In genomic region chr12:27334052-27334720, GRCh38 we compare ENCODE assay signal across 9 cellular contexts. TPM values are rescaled to one million over a fixed set of nuclear protein-coding genes. Genes with fewer than 3 reads are reported as not detected.
DNase-seq lines count a peak whose midpoint lies in the region; FAIRE-seq lines count a peak whose summit lies in the region.
"Had no signal": no experiment of that assay in that cellular context is flagged by ENCODE, and none has a peak within 500 bp of the region (broad histone marks: within the 10 kb centered on the region; RNA-seq: fewer than 3 reads in every experiment).

No MANE protein-coding gene starts in this region.

- H3K4me1 ChIP-seq in NT2/D1 (ENCODE audit: insufficient read depth, insufficient read length) (no peaks in the 10 kb centered on the region), esophagus (ENCODE audit: control insufficient read depth in 2 of 2, insufficient read depth in 2 of 2, low read length in 1 of 2) (peaks cover 0 to 10% of the 10 kb centered on the region in 2 donors), small intestine (ENCODE audit: control insufficient read depth in 2 of 2, insufficient read depth in 1 of 2, low read depth in 1 of 2, low read length in 1 of 2) (peaks cover 0 to 9% of the 10 kb centered on the region in 2 donors)

- DNase-seq in activated CD4-positive, alpha-beta T cell treated with anti-CD3 and anti-CD28 coated beads, Interleukin-2, amount 10 ng/mL, durations not matched to agents 24 days and 14 days = no peak
- DNase-seq in activated CD4-positive, alpha-beta T cell treated with anti-CD3 and anti-CD28 coated beads for 48 hours = no peak
- DNase-seq in NT2/D1 (ENCODE audit: low read depth, low spot score) (no peak), small intestine (peak; percentile 58), DMS79 (lab: John Stamatoyannopoulos, UW) (no peak), NCI-H774 (lab: John Stamatoyannopoulos, UW) (no peak), NCI-H128 (lab: John Stamatoyannopoulos, UW; ENCODE audit: unreplicated experiment) (no peak)

- FAIRE-seq in small intestine (lab: Jason Lieb, UNC) = no peak
- FAIRE-seq: G401.6 had no signal

- peak overlapping the region; percentile 80 for H3K9ac ChIP-seq in NT2/D1 (ENCODE audit: insufficient read length, low read depth)

- peaks cover 5% of the 10 kb centered on the region for H3K36me3 Mint-ChIP-seq in activated CD4-positive, alpha-beta T cell treated with anti-CD3 and anti-CD28 coated beads, Interleukin-2, amount 10 ng/mL, durations not matched to agents 24 days and 14 days (ENCODE audit: low read depth)

- H3K27ac ChIP-seq in esophagus (ENCODE audit: low read depth in 2 of 2, low read length in 1 of 2) (no peak overlapping the region), small intestine (ENCODE audit: low read depth in 1 of 2, low read length in 1 of 2) (no peak overlapping the region)

- peak overlapping the region; percentile 97 for H3K4me3 Mint-ChIP-seq in activated CD4-positive, alpha-beta T cell treated with anti-CD3 and anti-CD28 coated beads, Interleukin-2, amount 10 ng/mL, durations not matched to agents 24 days and 14 days

- no peaks in the 10 kb centered on the region for H3K9me3 ChIP-seq in NT2/D1 (ENCODE audit: insufficient read depth, low read length)
- H3K9me3 ChIP-seq in esophagus (ENCODE audit: control insufficient read depth in 2 of 2, insufficient read depth in 1 of 2, low read depth in 1 of 2, low read length in 1 of 2) = no peaks in the 10 kb centered on the region
- H3K9me3 ChIP-seq in small intestine (ENCODE audit: control insufficient read depth, low read depth) = no peaks in the 10 kb centered on the region

- H3K27me3 ChIP-seq in NT2/D1 (ENCODE audit: insufficient read depth, insufficient read length) = peaks cover 57% of the 10 kb centered on the region
- H3K27me3 ChIP-seq in esophagus (ENCODE audit: control insufficient read depth in 1 of 2, insufficient read depth in 2 of 2, low read length in 2 of 2) = no peaks in the 10 kb centered on the region
- H3K27me3 ChIP-seq in small intestine (ENCODE audit: control insufficient read depth in 2 of 2, insufficient read depth in 2 of 2, low read length in 2 of 2) = no peaks in the 10 kb centered on the region

- H3K4me1 Mint-ChIP-seq in activated CD4-positive, alpha-beta T cell treated with anti-CD3 and anti-CD28 coated beads, Interleukin-2, amount 10 ng/mL, durations not matched to agents 24 days and 14 days = peaks cover 67% of the 10 kb centered on the region

- H3K27ac Mint-ChIP-seq in activated CD4-positive, alpha-beta T cell treated with anti-CD3 and anti-CD28 coated beads, Interleukin-2, amount 10 ng/mL, durations not matched to agents 24 days and 14 days = peak overlapping the region; percentile 98

- WGBS in esophagus, 2 donors = 48 to 66% methylated on average over 7 of the region's 7 CpGs
- 16 to 47% (median 35%) methylated on average over 7 of the region's 7 CpGs for WGBS in small intestine, 3 donors

- H3K4me3 ChIP-seq in NT2/D1 (ENCODE audit: insufficient read length, low read depth) (peak overlapping the region; percentile 72), esophagus (ENCODE audit: low read depth in 1 of 2, low read length in 2 of 2) (peak overlapping the region; percentile 77 to 85), small intestine (ENCODE audit: low read depth in 1 of 2, low read length in 2 of 2) (peak overlapping the region in 1 of 2 donors; percentile 78)

- H3K27me3 Mint-ChIP-seq in activated CD4-positive, alpha-beta T cell treated with anti-CD3 and anti-CD28 coated beads, Interleukin-2, amount 10 ng/mL, durations not matched to agents 24 days and 14 days = no peaks in the 10 kb centered on the region

- intact Hi-C loops in activated CD4-positive, alpha-beta T cell treated with anti-CD3 and anti-CD28 coated beads, Interleukin-2, amount 10 ng/mL, durations not matched to agents 24 days and 14 days (cut with micrococcal nuclease) = loop anchor here (5.0 kb wide), 7 partner anchors 48 to 1768 kb away; partner anchors contain the start of gene PPFIBP1

- no peaks in the 10 kb centered on the region for H3K9me3 Mint-ChIP-seq in activated CD4-positive, alpha-beta T cell treated with anti-CD3 and anti-CD28 coated beads, Interleukin-2, amount 10 ng/mL, durations not matched to agents 24 days and 14 days

- H3K36me3 ChIP-seq in NT2/D1 (ENCODE audit: insufficient read depth, insufficient read length, low read length) = no peaks in the 10 kb centered on the region
- H3K36me3 ChIP-seq in esophagus (ENCODE audit: control insufficient read depth in 2 of 2, insufficient read depth in 2 of 2, low read length in 1 of 2) = no peaks in the 10 kb centered on the region
- no peaks in the 10 kb centered on the region for H3K36me3 ChIP-seq in small intestine (ENCODE audit: control insufficient read depth in 2 of 2, insufficient read depth in 2 of 2, low read length in 2 of 2)

RNA-seq across cellular contexts. Expression of gene BMAL2, which starts 1.6 kb away (rescaled TPM):
- 55.9 and 58.8 TPM in 2 replicates for total RNA-seq in activated CD4-positive, alpha-beta T cell treated with anti-CD3 and anti-CD28 coated beads, Interleukin-2, amount 10 ng/mL, durations not matched to agents 24 days and 14 days
- 10 to 100 TPM; 27.7 to 35.4 TPM for polyA plus RNA-seq in esophagus
- 1 to 10 TPM; 1.4 to 4.2 (median 3.4) TPM for polyA plus RNA-seq in small intestine

Comparison
In these comparisons a context has a peak if more than half of its experiments do, and no peak if none do; other contexts are left out.
1. RNA of gene BMAL2, which starts 1.6 kb away (polyA plus RNA-seq): 27.7 to 35.4 TPM in esophagus; 1.4 to 4.2 TPM in small intestine; every median in the first group is over 4 times any median in the second.